In genomic region chr12:117151195-117152031, GRCh38 we compare ENCODE assay signal across 1 cellular context.
TF ChIP-seq lines count a peak whose summit lies in the region.

No MANE protein-coding gene starts in this region.

TF ChIP-seq in K562, 482 proteins besides CTCF, POLR2A, EP300 and RAD21 (continued from another document and continues in another):
- TF ChIP-seq AFF4 (CRISPR knock-in tag; IDR thresholded peaks at IDR 0.05) (no peak), ZFP36 (IDR thresholded peaks at IDR 0.05; ENCODE audit: low read depth, low read length, partially characterized antibody) (no peak), YY1 (IDR thresholded peaks at IDR 0.05; ENCODE audit: borderline replicate concordance in 1 of 3, control insufficient read depth in 1 of 3, extremely low read depth in 1 of 3, insufficient read depth in 3 of 3, insufficient read length in 1 of 3, insufficient replicate concordance in 2 of 3, low read depth in 1 of 3, low read length in 2 of 3) (peak in 1 of 3 experiments; percentile 61), ZNF316 (IDR thresholded peaks at IDR 0.05) (peak; percentile 62; the same call in 1 of the 2 replicates), E2F6 (IDR thresholded peaks at IDR 0.05; ENCODE audit: borderline replicate concordance in 1 of 2, extremely low read depth in 1 of 2, insufficient read depth in 1 of 2, insufficient read length in 1 of 2, low read depth in 1 of 2, low read length in 1 of 2, poor library complexity in 1 of 2, severe bottlenecking in 1 of 2) (peak in 1 of 2 experiments; percentile 57), RCOR1 (IDR thresholded peaks at IDR 0.05; ENCODE audit: borderline replicate concordance in 1 of 2, low read depth in 2 of 2, low read length in 2 of 2) (peak in 1 of 2 experiments; percentile 55; a peak in 1 of 4 replicates), DNMT1 (IDR thresholded peaks at IDR 0.05) (no peak), ZNF740 (CRISPR knock-in tag; IDR thresholded peaks at IDR 0.05) (no peak), ZNF740 (tag; IDR thresholded peaks at IDR 0.05) (no peak), ZBTB12 (CRISPR knock-in tag; IDR thresholded peaks at IDR 0.05) (no peak), ZBTB17 (CRISPR knock-in tag; IDR thresholded peaks at IDR 0.05) (no peak), ZKSCAN1 (IDR thresholded peaks at IDR 0.05; ENCODE audit: low read depth, low read length) (no peak), JUNB (CRISPR knock-in tag; conservative IDR thresholded peaks at IDR 0.05) (no peak), MTA2 (IDR thresholded peaks at IDR 0.05; ENCODE audit: low read depth) (no peak), ETV1 (tag; conservative IDR thresholded peaks at IDR 0.05; ENCODE audit: low read depth) (no peak), PTRF (tag; IDR thresholded peaks at IDR 0.05) (no peak), FOXA3 (CRISPR knock-in tag; conservative IDR thresholded peaks at IDR 0.05 in 1 of 2, IDR thresholded peaks at IDR 0.05 in 1 of 2) (no peak), CBX5 (IDR thresholded peaks at IDR 0.05; ENCODE audit: borderline replicate concordance, low read depth) (no peak), FUS (optimal IDR thresholded peaks at IDR 0.05; ENCODE audit: low read depth, low read length) (no peak), EGR1 (conservative IDR thresholded peaks at IDR 0.05) (no peak), SPI1 (IDR thresholded peaks at IDR 0.05; ENCODE audit: borderline replicate concordance, low read depth, low read length) (no peak), ETV5 (CRISPR knock-in tag; IDR thresholded peaks at IDR 0.05; ENCODE audit: low read depth) (no peak), MED1 (CRISPR knock-in tag; IDR thresholded peaks at IDR 0.05; ENCODE audit: borderline replicate concordance) (no peak), C11orf30 (IDR thresholded peaks at IDR 0.05; ENCODE audit: low read depth) (peak; percentile 35; the same call in 1 of the 2 replicates), CUX1 (CRISPR knock-in tag; IDR thresholded peaks at IDR 0.05) (no peak), MAFF (IDR thresholded peaks at IDR 0.05; ENCODE audit: low read length) (peak; percentile 12; the same call in 1 of the 2 replicates), HDGF (IDR thresholded peaks at IDR 0.05) (no peak), L3MBTL2 (IDR thresholded peaks at IDR 0.05) (peak; percentile 30; the same call in 1 of the 2 replicates), CHD4 (IDR thresholded peaks at IDR 0.05; ENCODE audit: insufficient read depth, insufficient replicate concordance, low read depth, low read length, poor library complexity, severe bottlenecking) (no peak), NFXL1 (CRISPR knock-in tag; IDR thresholded peaks at IDR 0.05) (no peak), HOMEZ (CRISPR knock-in tag; IDR thresholded peaks at IDR 0.05) (no peak), SMARCA4 (IDR thresholded peaks at IDR 0.05) (0 out of 2 replicates have a peak, but pooled peaks have one; percentile 18), ZNF165 (CRISPR knock-in tag; IDR thresholded peaks at IDR 0.05; ENCODE audit: borderline replicate concordance) (no peak), NELFE (IDR thresholded peaks at IDR 0.05; ENCODE audit: insufficient read depth, insufficient read length) (no peak), HMGN3 (IDR thresholded peaks at IDR 0.05; ENCODE audit: borderline replicate concordance, extremely low read depth, insufficient read length, low read depth, low read length) (no peak), SLC30A9 (CRISPR knock-in tag; IDR thresholded peaks at IDR 0.05) (no peak), ATF1 (CRISPR knock-in tag; IDR thresholded peaks at IDR 0.05) (no peak), ATF1 (tag; IDR thresholded peaks at IDR 0.05) (peak; percentile 30; the same call in 1 of the 2 replicates), POLR2AphosphoS2 (IDR thresholded peaks at IDR 0.05; ENCODE audit: low read length) (no peak), ZNF324 (CRISPR knock-in tag; IDR thresholded peaks at IDR 0.05) (no peak), SMC3 (conservative IDR thresholded peaks at IDR 0.05; ENCODE audit: insufficient read depth, low read depth, low read length) (peak; percentile 51), MCM7 (IDR thresholded peaks at IDR 0.05) (no peak), SAP30 (IDR thresholded peaks at IDR 0.05; ENCODE audit: borderline replicate concordance, insufficient read depth, low read depth, low read length, poor library complexity, severe bottlenecking) (no peak), ZNF764 (CRISPR knock-in tag; IDR thresholded peaks at IDR 0.05; ENCODE audit: low read depth) (no peak), RB1 (IDR thresholded peaks at IDR 0.05; ENCODE audit: low read depth) (peak; percentile 60), CREM (IDR thresholded peaks at IDR 0.05; ENCODE audit: low read depth) (peak; percentile 44; the same call in 1 of the 2 replicates), CTCFL (IDR thresholded peaks at IDR 0.05; ENCODE audit: borderline replicate concordance, insufficient read depth, low read depth, low read length, poor library complexity, severe bottlenecking) (peak; percentile 81), ATF7 (IDR thresholded peaks at IDR 0.05) (peak; percentile 41; the same call in 1 of the 2 replicates), ZNF449 (CRISPR knock-in tag; IDR thresholded peaks at IDR 0.05) (no peak), SIN3A (IDR thresholded peaks at IDR 0.05; ENCODE audit: borderline replicate concordance in 2 of 2, control insufficient read depth in 1 of 2, low read depth in 2 of 2, low read length in 2 of 2) (no peak)
